ENCODE assay signal across 1 cellular context in genomic region chr17:82752371-82753200, GRCh38.
TF ChIP-seq lines count a peak whose summit lies in the region.

No MANE protein-coding gene starts in this region.

TF ChIP-seq in H1, 55 proteins besides CTCF, POLR2A, EP300 and RAD21 (continued from another document):
- TF ChIP-seq CHD7 (IDR thresholded peaks at IDR 0.05; ENCODE audit: insufficient replicate concordance, low read length) (no peak), MAFK (IDR thresholded peaks at IDR 0.05; ENCODE audit: low read depth, low read length) (no peak), TAF1 (IDR thresholded peaks at IDR 0.05; ENCODE audit: low read depth, low read length) (no peak), NRF1 (IDR thresholded peaks at IDR 0.05; ENCODE audit: low read depth, low read length) (no peak), EZH2 (IDR thresholded peaks at IDR 0.05; ENCODE audit: low read depth, low read length, severe bottlenecking) (no peak), MAX (IDR thresholded peaks at IDR 0.05) (no peak)
